13 cellular contexts compared by ENCODE assay signal in the genomic region with DNA sequence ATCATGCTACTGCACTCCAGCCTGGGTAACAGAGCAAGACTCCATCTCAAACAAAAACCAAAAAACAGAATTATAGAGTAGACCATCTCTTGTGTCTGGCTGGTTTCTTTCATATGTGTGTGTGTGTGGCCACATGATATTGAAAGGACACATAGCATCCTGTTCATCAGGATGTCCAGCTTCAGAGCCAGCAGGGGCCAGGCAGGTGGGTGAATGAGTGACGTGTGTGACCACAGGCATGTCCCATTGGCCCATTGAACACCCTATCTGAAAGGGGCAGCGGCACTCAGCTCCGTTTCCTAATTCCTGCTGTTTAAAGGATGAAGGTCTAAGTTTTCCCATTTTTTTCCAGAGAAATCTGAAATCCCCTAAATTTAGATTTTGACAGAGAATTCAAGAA.
A peak's percentile ranks its signal among the peaks of the same experiment; 100 is the strongest.
DNase-seq lines count a peak whose midpoint lies in the region; ATAC-seq, FAIRE-seq and TF ChIP-seq lines count a peak whose summit lies in the region.
"Had no signal": no experiment of that assay in that cellular context is flagged by ENCODE, and none has a peak within 500 bp of the region (broad histone marks: within the 10 kb centered on the region; RNA-seq: fewer than 3 reads in every experiment).

No MANE protein-coding gene starts in this region.

- H3K4me3 ChIP-seq in BLaER1 = no peak overlapping the region
- H3K4me3 ChIP-seq in K562 = no peak overlapping the region
- H3K4me3 ChIP-seq: MG63 had no signal

- H3K27me3 ChIP-seq in BLaER1 = no peaks in the 10 kb centered on the region
- H3K27me3 ChIP-seq in K562 (ENCODE audit: control insufficient read depth in 2 of 2, insufficient read depth in 2 of 2, low read length in 2 of 2) = no peaks in the 10 kb centered on the region

- H3K4me2 ChIP-seq in BLaER1 (peak overlapping the region; percentile 18; the same call in 1 of the 2 replicates), K562 (ENCODE audit: insufficient read depth, low read length) (no peak overlapping the region)
- H3K4me2 ChIP-seq: KMS-11 had no signal

- no peaks in the 10 kb centered on the region for H4K20me1 ChIP-seq in BLaER1
- no peaks in the 10 kb centered on the region for H4K20me1 ChIP-seq in K562 (replicated peaks; ENCODE audit: control insufficient read depth, insufficient read depth, low read length)

- no peak overlapping the region for H2AFZ ChIP-seq in K562 (ENCODE audit: low read depth, low read length)

- H3K27ac ChIP-seq in BLaER1 (no peak overlapping the region), K562 (ENCODE audit: extremely low read depth, low read depth, low read length) (no peak overlapping the region)
- H3K27ac ChIP-seq: KMS-11 had no signal

- CTCF ChIA-PET in K562 (lab: Yijun Ruan, JAX; ENCODE audit: low intra/inter-chr PET ratio) = interaction anchor here (0.6 to 3.1 kb wide), 7 partner anchors 133 to 275 kb away, joined by 3 to 36 read pairs (median 9); partner anchors contain the start of gene PRKCB
- CTCF ChIA-PET in activated naive CD4-positive, alpha-beta T cell treated with anti-CD3 and anti-CD28 coated beads, Interleukin-2, amount 10 ng/mL, durations not matched to agents 7 days and 5 days (lab: Charles Lee) = interaction anchor here (0.7 to 15.7 kb wide), 36 partner anchors 8 to 327 kb away, joined by 3 to 303 read pairs (median 4); partner anchors contain the start of gene PRKCB

- H3K27me3 Mint-ChIP-seq in activated naive CD4-positive, alpha-beta T cell treated with anti-CD3 and anti-CD28 coated beads, Interleukin-2, amount 10 ng/mL, durations not matched to agents 7 days and 5 days = no peaks in the 10 kb centered on the region
- peaks cover 3% of the 10 kb centered on the region; the same call in 1 of the 2 replicates for H3K27me3 Mint-ChIP-seq in HFFc6 (ENCODE audit: insufficient read depth)

- no peak overlapping the region for H3K4me3 Mint-ChIP-seq in activated naive CD4-positive, alpha-beta T cell treated with anti-CD3 and anti-CD28 coated beads, Interleukin-2, amount 10 ng/mL, durations not matched to agents 7 days and 5 days
- no peak overlapping the region for H3K4me3 Mint-ChIP-seq in HFFc6
- H3K4me3 Mint-ChIP-seq: H9 had no signal

- no peak overlapping the region for H3K27ac Mint-ChIP-seq in activated naive CD4-positive, alpha-beta T cell treated with anti-CD3 and anti-CD28 coated beads, Interleukin-2, amount 10 ng/mL, durations not matched to agents 7 days and 5 days
- H3K27ac Mint-ChIP-seq in HFFc6 = no peak overlapping the region
- H3K27ac Mint-ChIP-seq: H9 had no signal

- H3K9me3 ChIP-seq in BLaER1 (no peaks in the 10 kb centered on the region), K562 (replicated peaks; ENCODE audit: control insufficient read depth, insufficient read depth, low read depth, low read length) (no peaks in the 10 kb centered on the region)
- H3K9me3 ChIP-seq: MG63 had no signal

- TF ChIP-seq POLR2A in GM12891 (IDR thresholded peaks at IDR 0.05; ENCODE audit: low read depth, low read length) (peak; percentile 35; the same call in 1 of the 2 replicates), K562 (conservative IDR thresholded peaks at IDR 0.05) (no peak)

- peaks cover 37% of the 10 kb centered on the region for H3K79me2 ChIP-seq in K562 (ENCODE audit: control insufficient read depth, insufficient read depth, low read length)

- H3K36me3 ChIP-seq in BLaER1 = no peaks in the 10 kb centered on the region
- H3K36me3 ChIP-seq in K562 (ENCODE audit: control insufficient read depth, insufficient read depth, low read length) = peaks cover 91% of the 10 kb centered on the region
- H3K36me3 ChIP-seq: MG63 had no signal

- intact Hi-C loops in K562 (cut with micrococcal nuclease) = loop anchor here (1.0 to 10.0 kb wide), 4 partner anchors 108 to 275 kb away; no protein-coding TSS in a partner anchor

- no TSS peak for BruUV-seq in K562 (replicated peaks; lab: Mats Ljungman, UMichigan)

- no peak for DNase-seq in GM12891 (ENCODE audit: insufficient read length, low spot score)
- peak; percentile 32 for DNase-seq in NAMALWA (ENCODE audit: low spot score)
- DNase-seq in K562 (ENCODE audit: extremely low read depth in 1 of 4, low spot score in 3 of 4) = no peak
- no peak for DNase-seq in activated naive CD4-positive, alpha-beta T cell treated with anti-CD3 and anti-CD28 coated beads, Interleukin-2, amount 10 ng/mL, durations not matched to agents 7 days and 5 days
- DNase-seq in HFFc6 = no peak
- no peak for DNase-seq in stimulated activated CD4-positive, alpha-beta T cell treated with anti-CD3 and anti-CD28 coated beads, Interleukin-2, amount 100 ng/mL, for 24 hours
- DNase-seq: NCI-H524 treated with DMSO at 0.1 percent for 48 hours had no signal

- in situ Hi-C loops in K562 (cut with MboI) = loop anchor here (5.0 kb wide), 1 partner anchor 208 kb away; no protein-coding TSS in a partner anchor

- WGBS in K562 (ENCODE audit: insufficient coverage, low coverage, missing lambda C conversion rate) = 94% methylated on average over 3 of the region's 3 CpGs

- FAIRE-seq in GM12891 (lab: Jason Lieb, UNC) (peak; percentile 90), K562 (lab: Jason Lieb, UNC) (peak; percentile 40)
- FAIRE-seq: A204.1 had no signal

- no peak for TF ChIP-seq RAD21 in K562 (CRISPR knock-in tag; conservative IDR thresholded peaks at IDR 0.05 in 1 of 2, IDR thresholded peaks at IDR 0.05 in 1 of 2)

- H3K4me1 ChIP-seq in BLaER1 (peaks cover 52% of the 10 kb centered on the region), K562 (replicated peaks in 1 of 2; ENCODE audit: control insufficient read depth in 2 of 2, insufficient read depth in 2 of 2, low read length in 2 of 2) (peaks cover 4 to 14% of the 10 kb centered on the region in 2 experiments; a peak in 3 of 5 replicates)

- TF ChIP-seq CTCF in K562 (IDR thresholded peaks at IDR 0.05 in 2 of 3, conservative IDR thresholded peaks at IDR 0.05 in 1 of 3; ENCODE audit: insufficient read depth in 2 of 3, low read depth in 1 of 3, low read length in 3 of 3) = no peak
- no peak for TF ChIP-seq CTCF in HFFc6 (IDR thresholded peaks at IDR 0.05)

- TF ChIP-seq EP300 in K562 (IDR thresholded peaks at IDR 0.05; ENCODE audit: low read length) = no peak

- H3K9me1 ChIP-seq in K562 (ENCODE audit: control insufficient read depth, insufficient read depth, low read length) = no peaks in the 10 kb centered on the region

- ATAC-seq in K562 = 0 out of 3 replicates have a peak, but pooled peaks have one; percentile 20
- no peak for ATAC-seq in HG03196 (IDR thresholded peaks at IDR 0.05; ENCODE audit: unreplicated experiment)

- H3K4me1 Mint-ChIP-seq in activated naive CD4-positive, alpha-beta T cell treated with anti-CD3 and anti-CD28 coated beads, Interleukin-2, amount 10 ng/mL, durations not matched to agents 7 days and 5 days = peaks cover 53% of the 10 kb centered on the region
- H3K4me1 Mint-ChIP-seq in HFFc6 (ENCODE audit: low read depth) = no peaks in the 10 kb centered on the region

- H3K9me3 Mint-ChIP-seq in activated naive CD4-positive, alpha-beta T cell treated with anti-CD3 and anti-CD28 coated beads, Interleukin-2, amount 10 ng/mL, durations not matched to agents 7 days and 5 days = no peaks in the 10 kb centered on the region
- H3K9me3 Mint-ChIP-seq in HFFc6 = no peaks in the 10 kb centered on the region
- H3K9me3 Mint-ChIP-seq: H9 had no signal

- H3K9ac ChIP-seq in BLaER1 (no peak overlapping the region), K562 (ENCODE audit: insufficient read depth in 1 of 2, low read depth in 2 of 2, low read length in 2 of 2) (peak overlapping the region in 1 of 2 experiments; percentile 72; a peak in 1 of 4 replicates)
- H3K9ac ChIP-seq: KMS-11 had no signal

- POLR2A ChIA-PET in K562 (lab: Yijun Ruan, JAX) = interaction anchor here (0.6 to 1.3 kb wide), 5 partner anchors 8 to 333 kb away, joined by 3 to 6 read pairs (median 4); partner anchors contain the start of gene PRKCB

- peaks cover 14% of the 10 kb centered on the region for H3K36me3 Mint-ChIP-seq in activated naive CD4-positive, alpha-beta T cell treated with anti-CD3 and anti-CD28 coated beads, Interleukin-2, amount 10 ng/mL, durations not matched to agents 7 days and 5 days
- no peaks in the 10 kb centered on the region for H3K36me3 Mint-ChIP-seq in HFFc6 (ENCODE audit: low read depth)

TF ChIP-seq in GM12891, 5 proteins besides CTCF, POLR2A, EP300 and RAD21:
- TF ChIP-seq POLR2AphosphoS5 (IDR thresholded peaks at IDR 0.05; ENCODE audit: low read depth, low read length) = 0 out of 2 replicates have a peak, but pooled peaks have one; percentile 31
- no peak for TF ChIP-seq PAX5 (IDR thresholded peaks at IDR 0.05; ENCODE audit: insufficient read depth, low read length, severe bottlenecking)
- TF ChIP-seq TAF1 (IDR thresholded peaks at IDR 0.05; ENCODE audit: low read depth, low read length) = no peak
- TF ChIP-seq SPI1 (IDR thresholded peaks at IDR 0.05; ENCODE audit: low read depth, low read length) = no peak
- TF ChIP-seq POU2F2 (IDR thresholded peaks at IDR 0.05; ENCODE audit: low read depth, low read length) = no peak

TF ChIP-seq in K562, 482 proteins besides CTCF, POLR2A, EP300 and RAD21:
- TF ChIP-seq ZNF586 (CRISPR knock-in tag; conservative IDR thresholded peaks at IDR 0.05) (no peak), RNF2 (IDR thresholded peaks at IDR 0.05) (no peak), ZNF398 (CRISPR knock-in tag; IDR thresholded peaks at IDR 0.05) (no peak), NFATC3 (IDR thresholded peaks at IDR 0.05) (no peak), RHOXF2B (CRISPR knock-in tag; conservative IDR thresholded peaks at IDR 0.05) (no peak), SMARCE1 (IDR thresholded peaks at IDR 0.05) (no peak), HNRNPL (IDR thresholded peaks at IDR 0.05; ENCODE audit: low read depth, low read length) (no peak), TAF7 (tag; IDR thresholded peaks at IDR 0.05) (no peak)
